23 cellular contexts compared by ENCODE assay signal in genomic region chr7:32390210-32390609, GRCh38.
DNase-seq lines count a peak whose midpoint lies in the region; ATAC-seq, FAIRE-seq and TF ChIP-seq lines count a peak whose summit lies in the region.
"Had no signal": no experiment of that assay in that cellular context is flagged by ENCODE, and none has a peak within 500 bp of the region (broad histone marks: within the 10 kb centered on the region; RNA-seq: fewer than 3 reads in every experiment).

No MANE protein-coding gene starts in this region.

- no peaks in the 10 kb centered on the region for H3F3A ChIP-seq in GM23338 (replicated peaks; ENCODE audit: low read depth)

- no peaks in the 10 kb centered on the region for H3K9me3 ChIP-seq in WERI-Rb-1 (ENCODE audit: severe bottlenecking)
- no peaks in the 10 kb centered on the region for H3K9me3 ChIP-seq in esophagus muscularis mucosa
- H3K9me3 ChIP-seq in CD4-positive, alpha-beta T cell (ENCODE audit: control insufficient read depth, low read length) = no peaks in the 10 kb centered on the region
- H3K9me3 ChIP-seq: Caco-2, MG63 had no signal

- no peaks in the 10 kb centered on the region for H3K27me3 Mint-ChIP-seq in GM23338 (ENCODE audit: insufficient read depth, low read depth, poor library complexity)
- peaks cover 5% of the 10 kb centered on the region for H3K27me3 Mint-ChIP-seq in CD4-positive, alpha-beta T cell

- no peak for TF ChIP-seq POLR2A in esophagus muscularis mucosa (IDR thresholded peaks at IDR 0.05; ENCODE audit: low read depth)

- H3K27ac Mint-ChIP-seq in GM23338 = no peak overlapping the region
- H3K27ac Mint-ChIP-seq in CD4-positive, alpha-beta T cell = no peak overlapping the region
- H3K27ac Mint-ChIP-seq: CD4-positive, CD25-positive, alpha-beta regulatory T cell; T-helper 17 cell had no signal

- FAIRE-seq in D721Med (lab: Jason Lieb, UNC) = no peak
- FAIRE-seq: GM19239, H54, RCC 7860 had no signal

- H3K9me2 ChIP-seq in GM23338 (ENCODE audit: insufficient read depth) = no peaks in the 10 kb centered on the region

- H3K4me2 ChIP-seq in GM23338 = no peak overlapping the region

- H2AFZ ChIP-seq in GM23338 = no peak overlapping the region

- no peaks in the 10 kb centered on the region for H3K36me3 Mint-ChIP-seq in GM23338 (ENCODE audit: low read depth)
- no peaks in the 10 kb centered on the region for H3K36me3 Mint-ChIP-seq in CD4-positive, alpha-beta T cell (ENCODE audit: low read depth)
- H3K36me3 Mint-ChIP-seq: CD4-positive, CD25-positive, alpha-beta regulatory T cell had no signal

- H3K9me3 Mint-ChIP-seq in GM23338 = peaks cover 2% of the 10 kb centered on the region; the same call in 1 of the 3 replicates
- H3K9me3 Mint-ChIP-seq in CD4-positive, alpha-beta T cell = no peaks in the 10 kb centered on the region

- H3K36me3 ChIP-seq in GM23338 (ENCODE audit: insufficient read depth) (no peaks in the 10 kb centered on the region), WERI-Rb-1 (no peaks in the 10 kb centered on the region), esophagus muscularis mucosa (no peaks in the 10 kb centered on the region)
- H3K36me3 ChIP-seq: MG63 had no signal

- ATAC-seq in GM23338 (peak; percentile 51; the same call in 2 of the 3 replicates), HG03196 (IDR thresholded peaks at IDR 0.05; ENCODE audit: unreplicated experiment) (no peak)
- no peak for ATAC-seq in CD4-positive, alpha-beta T cell (ENCODE audit: poor library complexity)
- ATAC-seq: T-helper 17 cell had no signal

- TF ChIP-seq RAD21 in Ishikawa (IDR thresholded peaks at IDR 0.05; ENCODE audit: low read depth) = peak; percentile 2; the same call in 1 of the 2 replicates

- 12% methylated on average over 2 of the region's 2 CpGs for WGBS in esophagus muscularis mucosa

- H3K27ac ChIP-seq in GM23338 (ENCODE audit: low read depth) = no peak overlapping the region
- H3K27ac ChIP-seq in WERI-Rb-1 = no peak overlapping the region
- no peak overlapping the region for H3K27ac ChIP-seq in esophagus muscularis mucosa (replicated peaks in 1 of 4)
- no peak overlapping the region for H3K27ac ChIP-seq in CD4-positive, alpha-beta T cell (ENCODE audit: low read depth, low read length)
- H3K27ac ChIP-seq: SK-N-MC had no signal

- TF ChIP-seq EP300 in Ishikawa (IDR thresholded peaks at IDR 0.05; ENCODE audit: borderline replicate concordance) (no peak), esophagus muscularis mucosa (IDR thresholded peaks at IDR 0.05) (no peak)

- H3K4me3 Mint-ChIP-seq in GM23338 = no peak overlapping the region
- H3K4me3 Mint-ChIP-seq in CD4-positive, alpha-beta T cell = no peak overlapping the region
- H3K4me3 Mint-ChIP-seq: CD4-positive, CD25-positive, alpha-beta regulatory T cell; T-helper 17 cell had no signal

- H3K27me3 ChIP-seq in GM23338 (ENCODE audit: insufficient read depth) (no peaks in the 10 kb centered on the region), WERI-Rb-1 (ENCODE audit: insufficient read depth, low read depth, severe bottlenecking) (no peaks in the 10 kb centered on the region), esophagus muscularis mucosa (peaks cover 0 to 6% (median 0%) of the 10 kb centered on the region in 4 donors)
- H3K27me3 ChIP-seq in CD4-positive, alpha-beta T cell (ENCODE audit: control insufficient read depth, insufficient read depth, low read length) = peaks cover 6% of the 10 kb centered on the region

- no peaks in the 10 kb centered on the region for H3K4me1 Mint-ChIP-seq in GM23338
- no peaks in the 10 kb centered on the region for H3K4me1 Mint-ChIP-seq in CD4-positive, alpha-beta T cell (ENCODE audit: low read depth)
- H3K4me1 Mint-ChIP-seq: CD4-positive, CD25-positive, alpha-beta regulatory T cell had no signal

- no peaks in the 10 kb centered on the region for H4K20me1 ChIP-seq in GM23338 (replicated peaks; ENCODE audit: insufficient read depth)

- intact Hi-C loops in esophagus muscularis mucosa (cut with DNase I) = no loop called here
- intact Hi-C loops in CD4-positive, alpha-beta T cell (cut with DNase I, micrococcal nuclease) = no loop called here

- CTCF ChIA-PET in CD4-positive, alpha-beta T cell (lab: Charles Lee) = no interaction called here

- H3K4me3 ChIP-seq in GM23338 (no peak overlapping the region), WERI-Rb-1 (ENCODE audit: low read depth, low read length) (no peak overlapping the region), esophagus muscularis mucosa (no peak overlapping the region)
- H3K4me3 ChIP-seq: MG63, SK-N-MC had no signal

- DNase-seq in GM23338 (ENCODE audit: low spot score) (peak; percentile 69), WERI-Rb-1 (peak; percentile 15), iPS-NIHi11 (ENCODE audit: low spot score) (peak; percentile 19), D721Med (ENCODE audit: insufficient read length, low spot score) (no peak), esophagus muscularis mucosa (ENCODE audit: extremely low spot score) (no peak)
- DNase-seq in CD4-positive, alpha-beta T cell = no peak
- DNase-seq: Caco-2; CD4-positive, CD25-positive, alpha-beta regulatory T cell; DMS153; GF-D8; MG63; NCI-H1092; NCI-H1436; NCI-H187 treated with DMSO at 0.1 percent for 48 hours; OCI-M1; SW 1271; T-helper 17 cell had no signal

- H3K4me1 ChIP-seq in GM23338 (ENCODE audit: insufficient read depth) (no peaks in the 10 kb centered on the region), esophagus muscularis mucosa (no peaks in the 10 kb centered on the region)
- H3K4me1 ChIP-seq: Caco-2 had no signal

- POLR2A ChIA-PET in CD4-positive, alpha-beta T cell (lab: Charles Lee) = no interaction called here

- no peaks in the 10 kb centered on the region for H3K79me2 ChIP-seq in GM23338 (replicated peaks; ENCODE audit: insufficient read depth)

- peak; percentile 68 to 76 for TF ChIP-seq CTCF in GM23338 (conservative IDR thresholded peaks at IDR 0.05; ENCODE audit: low read depth in 2 of 2)
- TF ChIP-seq CTCF in WERI-Rb-1 (IDR thresholded peaks at IDR 0.05; ENCODE audit: low read depth, low read length) = peak; percentile 21; the same call in 1 of the 2 replicates
- TF ChIP-seq CTCF in D721Med (IDR thresholded peaks at IDR 0.05; ENCODE audit: insufficient read depth, missing control alignments) = no peak
- no peak for TF ChIP-seq CTCF in esophagus muscularis mucosa (IDR thresholded peaks at IDR 0.05)
- no peak for TF ChIP-seq CTCF in CD4-positive, alpha-beta T cell (IDR thresholded peaks at IDR 0.05)

TF ChIP-seq in GM23338, 12 proteins besides CTCF, POLR2A, EP300 and RAD21 (continues in another document):
- TF ChIP-seq STAT1 (IDR thresholded peaks at IDR 0.05; ENCODE audit: unreplicated experiment) (no peak), NANOG (IDR thresholded peaks at IDR 0.05; ENCODE audit: borderline replicate concordance) (no peak), JUNB (IDR thresholded peaks at IDR 0.05; ENCODE audit: unreplicated experiment) (no peak), ZNF331 (CRISPR knock-in tag; IDR thresholded peaks at IDR 0.05; ENCODE audit: low read depth) (no peak), ETS1 (IDR thresholded peaks at IDR 0.05) (no peak), CREB1 (CRISPR knock-in tag; IDR thresholded peaks at IDR 0.05; ENCODE audit: low read depth) (no peak), EZH2 (IDR thresholded peaks at IDR 0.05; ENCODE audit: low read depth, unreplicated experiment) (no peak), POLR2AphosphoS5 (IDR thresholded peaks at IDR 0.05; ENCODE audit: low read depth) (no peak)

TF ChIP-seq in Ishikawa, 13 proteins besides CTCF, POLR2A, EP300 and RAD21:
- TF ChIP-seq EGR1 (IDR thresholded peaks at IDR 0.05) = no peak
- no peak for TF ChIP-seq TEAD4 (IDR thresholded peaks at IDR 0.05)
- no peak for TF ChIP-seq USF1 (IDR thresholded peaks at IDR 0.05)
- no peak for TF ChIP-seq CEBPB (IDR thresholded peaks at IDR 0.05)
- no peak for TF ChIP-seq CREB1 (IDR thresholded peaks at IDR 0.05; ENCODE audit: low read depth)
- TF ChIP-seq FOXM1 (IDR thresholded peaks at IDR 0.05; ENCODE audit: borderline replicate concordance, low read depth) = no peak
- TF ChIP-seq, protein P1, sequence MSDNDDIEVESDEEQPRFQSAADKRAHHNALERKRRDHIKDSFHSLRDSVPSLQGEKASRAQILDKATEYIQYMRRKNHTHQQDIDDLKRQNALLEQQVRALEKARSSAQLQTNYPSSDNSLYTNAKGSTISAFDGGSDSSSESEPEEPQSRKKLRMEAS (IDR thresholded peaks at IDR 0.05) = no peak
- no peak for TF ChIP-seq REST (IDR thresholded peaks at IDR 0.05; ENCODE audit: low read depth)
- no peak for TF ChIP-seq TAF1 (IDR thresholded peaks at IDR 0.05; ENCODE audit: low read depth)
- TF ChIP-seq ZBTB7A (IDR thresholded peaks at IDR 0.05; ENCODE audit: low read depth) = no peak

Comparison
In these comparisons a context has a peak if more than half of its experiments do, and no peak if none do; other contexts are left out.
1. DNase-seq: peak in GM23338 (single experiment), WERI-Rb-1 (single experiment) and iPS-NIHi11 (single experiment); none in D721Med (single experiment), esophagus muscularis mucosa (single experiment) and CD4-positive, alpha-beta T cell (0 of 10).
2. CTCF ChIP-seq: peak in GM23338 (2 of 2) and WERI-Rb-1 (single experiment); none in D721Med (single experiment), esophagus muscularis mucosa (0 of 3) and CD4-positive, alpha-beta T cell (single experiment).